ENCODE assay signal across 13 cellular contexts in the genomic region with DNA sequence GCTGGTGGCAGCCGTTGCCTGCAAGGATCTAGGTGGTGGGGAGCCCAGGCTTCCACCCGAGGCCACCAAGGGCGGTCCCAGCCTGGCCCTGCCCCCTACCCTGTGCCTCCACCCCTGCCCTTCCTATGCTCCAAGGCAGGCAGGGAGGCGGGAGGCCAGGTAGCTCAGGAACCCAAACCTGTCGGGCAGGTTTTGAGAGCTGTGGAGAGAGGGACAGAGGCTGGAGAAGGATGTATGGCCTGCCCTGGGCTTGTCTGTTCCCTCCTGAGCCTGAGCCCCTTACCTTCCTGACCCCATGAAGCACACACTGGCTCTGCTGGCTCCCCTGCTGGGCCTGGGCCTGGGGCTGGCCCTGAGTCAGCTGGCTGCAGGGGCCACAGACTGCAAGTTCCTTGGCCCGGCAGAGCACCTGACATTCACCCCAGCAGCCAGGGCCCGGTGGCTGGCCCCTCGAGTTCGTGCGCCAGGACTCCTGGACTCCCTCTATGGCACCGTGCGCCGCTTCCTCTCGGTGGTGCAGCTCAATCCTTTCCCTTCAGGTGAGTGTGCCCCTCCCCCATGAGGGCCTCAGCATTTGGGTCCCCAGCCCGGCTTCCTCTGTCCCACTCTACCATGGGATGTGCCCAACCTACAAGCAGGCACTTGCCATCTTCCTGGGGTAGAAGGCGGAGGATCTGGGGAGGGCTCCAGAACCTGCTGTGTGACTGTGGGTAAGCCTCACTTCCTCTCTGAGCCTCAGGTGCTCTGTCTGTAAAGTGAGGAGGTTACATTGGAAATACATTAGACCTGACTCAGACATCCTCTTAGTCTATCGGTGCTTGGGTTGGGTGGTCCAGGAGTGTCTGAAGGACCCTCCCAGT. TPM values are rescaled to one million over a fixed set of nuclear protein-coding genes. Genes with fewer than 3 reads are reported as not detected.
A peak's percentile ranks its signal among the peaks of the same experiment; 100 is the strongest.
DNase-seq lines count a peak whose midpoint lies in the region; ATAC-seq and TF ChIP-seq lines count a peak whose summit lies in the region.
"Had no signal": no experiment of that assay in that cellular context is flagged by ENCODE, and none has a peak within 500 bp of the region (broad histone marks: within the 10 kb centered on the region; RNA-seq: fewer than 3 reads in every experiment).

A gene with protein sequence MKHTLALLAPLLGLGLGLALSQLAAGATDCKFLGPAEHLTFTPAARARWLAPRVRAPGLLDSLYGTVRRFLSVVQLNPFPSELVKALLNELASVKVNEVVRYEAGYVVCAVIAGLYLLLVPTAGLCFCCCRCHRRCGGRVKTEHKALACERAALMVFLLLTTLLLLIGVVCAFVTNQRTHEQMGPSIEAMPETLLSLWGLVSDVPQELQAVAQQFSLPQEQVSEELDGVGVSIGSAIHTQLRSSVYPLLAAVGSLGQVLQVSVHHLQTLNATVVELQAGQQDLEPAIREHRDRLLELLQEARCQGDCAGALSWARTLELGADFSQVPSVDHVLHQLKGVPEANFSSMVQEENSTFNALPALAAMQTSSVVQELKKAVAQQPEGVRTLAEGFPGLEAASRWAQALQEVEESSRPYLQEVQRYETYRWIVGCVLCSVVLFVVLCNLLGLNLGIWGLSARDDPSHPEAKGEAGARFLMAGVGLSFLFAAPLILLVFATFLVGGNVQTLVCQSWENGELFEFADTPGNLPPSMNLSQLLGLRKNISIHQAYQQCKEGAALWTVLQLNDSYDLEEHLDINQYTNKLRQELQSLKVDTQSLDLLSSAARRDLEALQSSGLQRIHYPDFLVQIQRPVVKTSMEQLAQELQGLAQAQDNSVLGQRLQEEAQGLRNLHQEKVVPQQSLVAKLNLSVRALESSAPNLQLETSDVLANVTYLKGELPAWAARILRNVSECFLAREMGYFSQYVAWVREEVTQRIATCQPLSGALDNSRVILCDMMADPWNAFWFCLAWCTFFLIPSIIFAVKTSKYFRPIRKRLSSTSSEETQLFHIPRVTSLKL (plus strand): TSS at position 159 of the 860 bp plus-strand sequence. CDS start 137 bp downstream, at position 296.

- H3K4me1 ChIP-seq in breast epithelium (peaks cover 0 to 4% of the 10 kb centered on the region in 2 donors), lung (ENCODE audit: control insufficient read depth in 2 of 2, insufficient read depth in 2 of 2, low read length in 2 of 2) (peaks cover 0 to 7% of the 10 kb centered on the region in 2 donors)
- no peaks in the 10 kb centered on the region for H3K4me1 ChIP-seq in CD4-positive, alpha-beta memory T cell (ENCODE audit: insufficient read depth, low read length)

- CTCF ChIA-PET in CD4-positive, alpha-beta memory T cell (lab: Charles Lee; ENCODE audit: partially characterized antibody): no interaction called here

- H3K36me3 Mint-ChIP-seq in activated T-cell treated with anti-CD3 and anti-CD28 coated beads, Interleukin-2, amount 50 U/mL, for 72 hours (ENCODE audit: insufficient read depth in 2 of 2): no peaks in the 10 kb centered on the region
- no peaks in the 10 kb centered on the region for H3K36me3 Mint-ChIP-seq in type B pancreatic cell
- no peaks in the 10 kb centered on the region for H3K36me3 Mint-ChIP-seq in CD4-positive, alpha-beta memory T cell
- H3K36me3 Mint-ChIP-seq: activated naive CD4-positive, alpha-beta T cell treated with anti-CD3 and anti-CD28 coated beads, Interleukin-2, amount 50 U/mL, for 24 hours had no signal

- H3K4me3 ChIP-seq in breast epithelium (peak within 1 kb of the TSS in 2 of 3 donors; percentile 47 to 68), lung (no peak within 1 kb of the TSS)
- H3K4me3 ChIP-seq in CD4-positive, alpha-beta memory T cell (ENCODE audit: low read length in 2 of 2): no peak within 1 kb of the TSS

- H3K27ac ChIP-seq in breast epithelium (peak within 1 kb of the TSS; percentile 92 to 95), lung (ENCODE audit: low read depth in 1 of 2, low read length in 1 of 2) (no peak within 1 kb of the TSS)
- H3K27ac ChIP-seq in CD4-positive, alpha-beta memory T cell (ENCODE audit: low read depth, low read length): no peak within 1 kb of the TSS

- no peak within 1 kb of the TSS for H3K27ac Mint-ChIP-seq in activated T-cell treated with anti-CD3 and anti-CD28 coated beads, Interleukin-2, amount 50 U/mL, for 72 hours
- peak within 1 kb of the TSS; percentile 82 for H3K27ac Mint-ChIP-seq in type B pancreatic cell
- H3K27ac Mint-ChIP-seq in CD4-positive, alpha-beta memory T cell: no peak within 1 kb of the TSS
- H3K27ac Mint-ChIP-seq: activated naive CD4-positive, alpha-beta T cell treated with anti-CD3 and anti-CD28 coated beads, Interleukin-2, amount 50 U/mL, for 24 hours; effector memory CD8-positive, alpha-beta T cell; T-helper 2 cell treated with Interferon-gamma antibody and Interleukin-4, amounts not matched to agents 5 μg/mL and 100 μg/mL, for 36 hours had no signal

- intact Hi-C loops in breast epithelium (cut with DNase I; ENCODE audit: low total_unique reads): no loop called here
- intact Hi-C loops in CD4-positive, alpha-beta memory T cell (cut with micrococcal nuclease): no loop called here

- H3K4me1 Mint-ChIP-seq in activated T-cell treated with anti-CD3 and anti-CD28 coated beads, Interleukin-2, amount 50 U/mL, for 72 hours (ENCODE audit: low read depth): no peaks in the 10 kb centered on the region
- H3K4me1 Mint-ChIP-seq in type B pancreatic cell (ENCODE audit: unreplicated experiment): no peaks in the 10 kb centered on the region
- H3K4me1 Mint-ChIP-seq in CD4-positive, alpha-beta memory T cell: peaks cover 0 to 1% (median 0%) of the 10 kb centered on the region in 4 donors
- H3K4me1 Mint-ChIP-seq: activated naive CD4-positive, alpha-beta T cell treated with anti-CD3 and anti-CD28 coated beads, Interleukin-2, amount 50 U/mL, for 24 hours had no signal

- TF ChIP-seq POLR2A in breast epithelium (IDR thresholded peaks at IDR 0.05): no peak

- 62 to 81% methylated on average over 17 of the region's 17 CpGs for WGBS in lung, 2 donors

- DNase-seq in activated T-cell treated with anti-CD3 and anti-CD28 coated beads, Interleukin-2, amount 50 U/mL, for 1 hour: peak; percentile 7
- DNase-seq in activated T-cell treated with anti-CD3 and anti-CD28 coated beads, Interleukin-2, amount 50 U/mL, for 72 hours: no peak
- DNase-seq in breast epithelium (ENCODE audit: low spot score in 2 of 2): peak; percentile 89 to 92
- DNase-seq in lung (ENCODE audit: low spot score): peak; percentile 78
- peak; percentile 71 for DNase-seq in type B pancreatic cell (ENCODE audit: extremely low spot score, unreplicated experiment)
- DNase-seq in MV-4-11 (lab: John Stamatoyannopoulos, UW): no peak
- no peak for DNase-seq in CD4-positive, alpha-beta memory T cell
- no peak for DNase-seq in NCI-H82 treated with DMSO at 0.1 percent for 48 hours (lab: John Stamatoyannopoulos, UW; ENCODE audit: unreplicated experiment)
- DNase-seq: effector memory CD8-positive, alpha-beta T cell; KBM-7; stimulated activated naive CD4-positive, alpha-beta T cell had no signal

- ATAC-seq in activated T-cell treated with anti-CD3 and anti-CD28 coated beads, Interleukin-2, amount 50 U/mL, for 72 hours (replicated peaks in 1 of 2): no peak
- ATAC-seq in lung (ENCODE audit: insufficient read depth, low FRiP score): peak; percentile 44
- ATAC-seq: effector memory CD8-positive, alpha-beta T cell had no signal

- H3K9me3 Mint-ChIP-seq in activated T-cell treated with anti-CD3 and anti-CD28 coated beads, Interleukin-2, amount 50 U/mL, for 72 hours: no peaks in the 10 kb centered on the region
- H3K9me3 Mint-ChIP-seq in type B pancreatic cell: no peaks in the 10 kb centered on the region
- H3K9me3 Mint-ChIP-seq in CD4-positive, alpha-beta memory T cell: peaks cover 0 to 2% (median 0%) of the 10 kb centered on the region in 8 donors
- H3K9me3 Mint-ChIP-seq: activated naive CD4-positive, alpha-beta T cell treated with anti-CD3 and anti-CD28 coated beads, Interleukin-2, amount 50 U/mL, for 24 hours; effector memory CD8-positive, alpha-beta T cell; T-helper 2 cell treated with Interferon-gamma antibody and Interleukin-4, amounts not matched to agents 5 μg/mL and 100 μg/mL, for 36 hours had no signal

- H3K9me3 ChIP-seq in breast epithelium: no peaks in the 10 kb centered on the region
- no peaks in the 10 kb centered on the region for H3K9me3 ChIP-seq in lung (ENCODE audit: control insufficient read depth in 2 of 2, insufficient read depth in 1 of 2, low read length in 1 of 2)
- no peaks in the 10 kb centered on the region for H3K9me3 ChIP-seq in CD4-positive, alpha-beta memory T cell (ENCODE audit: control insufficient read depth in 1 of 2, low read length in 2 of 2)

- H3K27me3 ChIP-seq in breast epithelium (no peaks in the 10 kb centered on the region), lung (ENCODE audit: control insufficient read depth, insufficient read depth) (no peaks in the 10 kb centered on the region)
- H3K27me3 ChIP-seq in CD4-positive, alpha-beta memory T cell (ENCODE audit: insufficient read depth, low read length): no peaks in the 10 kb centered on the region

- no peak within 1 kb of the TSS for H3K4me3 Mint-ChIP-seq in activated T-cell treated with anti-CD3 and anti-CD28 coated beads, Interleukin-2, amount 50 U/mL, for 72 hours
- peak within 1 kb of the TSS; percentile 81 for H3K4me3 Mint-ChIP-seq in type B pancreatic cell
- H3K4me3 Mint-ChIP-seq in CD4-positive, alpha-beta memory T cell: no peak within 1 kb of the TSS
- H3K4me3 Mint-ChIP-seq: activated naive CD4-positive, alpha-beta T cell treated with anti-CD3 and anti-CD28 coated beads, Interleukin-2, amount 50 U/mL, for 24 hours; effector memory CD8-positive, alpha-beta T cell; T-helper 2 cell treated with Interferon-gamma antibody and Interleukin-4, amounts not matched to agents 5 μg/mL and 100 μg/mL, for 36 hours had no signal

- H3K27me3 Mint-ChIP-seq in activated T-cell treated with anti-CD3 and anti-CD28 coated beads, Interleukin-2, amount 50 U/mL, for 72 hours (ENCODE audit: low read depth): no peaks in the 10 kb centered on the region
- H3K27me3 Mint-ChIP-seq in type B pancreatic cell: no peaks in the 10 kb centered on the region
- H3K27me3 Mint-ChIP-seq in CD4-positive, alpha-beta memory T cell: no peaks in the 10 kb centered on the region
- H3K27me3 Mint-ChIP-seq: activated naive CD4-positive, alpha-beta T cell treated with anti-CD3 and anti-CD28 coated beads, Interleukin-2, amount 50 U/mL, for 24 hours had no signal

- TF ChIP-seq CTCF in breast epithelium (IDR thresholded peaks at IDR 0.05) (no peak), lung (IDR thresholded peaks at IDR 0.05; ENCODE audit: control extremely low read depth, extremely low read depth) (no peak), type B pancreatic cell (conservative IDR thresholded peaks at IDR 0.05) (no peak)

- H3K36me3 ChIP-seq in breast epithelium (no peaks in the 10 kb centered on the region), lung (ENCODE audit: control insufficient read depth in 2 of 2, insufficient read depth in 2 of 2, low read length in 2 of 2) (no peaks in the 10 kb centered on the region)
- H3K36me3 ChIP-seq in CD4-positive, alpha-beta memory T cell (ENCODE audit: insufficient read depth, low read length): no peaks in the 10 kb centered on the region

- POLR2A ChIA-PET in CD4-positive, alpha-beta memory T cell (lab: Charles Lee; ENCODE audit: partially characterized antibody): no interaction called here

RNA-seq across cellular contexts. Expression of the gene that starts here (rescaled TPM):
- under 1 TPM; 0.38 to 0.39 TPM for total RNA-seq in activated T-cell treated with anti-CD3 and anti-CD28 coated beads, Interleukin-2, amount 50 U/mL, for 72 hours
- total RNA-seq in breast epithelium: 10 to 100 TPM in 2 of 3 donors, 1 to 10 TPM in 1; 1.4 to 48.8 (median 47.7) TPM
- 10 to 100 TPM in 1 of 2 donors, 1 to 10 TPM in 1; 5.5 to 11.5 TPM for total RNA-seq in lung
- polyA plus RNA-seq in lung: 1 to 10 TPM; 4.1 to 4.9 TPM
- 18.5 and 31.5 TPM in 2 replicates for total RNA-seq in type B pancreatic cell (ENCODE audit: low replicate concordance)
- total RNA-seq in CD4-positive, alpha-beta memory T cell: 1 to 10 TPM in 1 of 2 experiments, under 1 TPM in 1; 0.87 to 1.1 TPM
- not detected for polyA plus RNA-seq in CD4-positive, alpha-beta memory T cell

Comparison
In these comparisons a context has a peak if more than half of its experiments do, and no peak if none do; other contexts are left out.
1. RNA of the gene that starts here (polyA plus RNA-seq): 4.1 to 4.9 TPM in lung; not detected in CD4-positive, alpha-beta memory T cell; every median in the first group is over 4 times any median in the second.
2. DNase-seq: peak in activated T-cell treated with anti-CD3 and anti-CD28 coated beads, Interleukin-2, amount 50 U/mL, for 1 hour (single experiment), breast epithelium (2 of 2), lung (single experiment) and type B pancreatic cell (single experiment); none in activated T-cell treated with anti-CD3 and anti-CD28 coated beads, Interleukin-2, amount 50 U/mL, for 72 hours (0 of 2), MV-4-11 (single experiment), CD4-positive, alpha-beta memory T cell (0 of 5) and NCI-H82 treated with DMSO at 0.1 percent for 48 hours (single experiment).
3. H3K27ac ChIP-seq: peak in breast epithelium (2 of 2); none in lung (0 of 2) and CD4-positive, alpha-beta memory T cell (single experiment).
4. H3K4me3 ChIP-seq: peak in breast epithelium (2 of 3); none in lung (single experiment) and CD4-positive, alpha-beta memory T cell (0 of 2).